Comparison of ENCODE assay signal across 15 cellular contexts in genomic region chr16:84689126-84689525, GRCh38. TPM values are rescaled to one million over a fixed set of nuclear protein-coding genes. Genes with fewer than 3 reads are reported as not detected.
DNase-seq lines count a peak whose midpoint lies in the region; ATAC-seq, FAIRE-seq and TF ChIP-seq lines count a peak whose summit lies in the region.
"Had no signal": no experiment of that assay in that cellular context is flagged by ENCODE, and none has a peak within 500 bp of the region (broad histone marks: within the 10 kb centered on the region; RNA-seq: fewer than 3 reads in every experiment).

No MANE protein-coding gene starts in this region.

- peak; percentile 97 for DNase-seq in EL
- peak; percentile 65 for DNase-seq in RCC 7860 (ENCODE audit: low spot score)
- DNase-seq in epithelial cell of esophagus (ENCODE audit: low read depth): peak; percentile 77
- no peak for DNase-seq in progenitor cell of endocrine pancreas (ENCODE audit: low spot score, unreplicated experiment)
- no peak for DNase-seq in SIG-M5 (lab: John Stamatoyannopoulos, UW)
- DNase-seq in ascending aorta (ENCODE audit: low spot score in 2 of 2): no peak
- no peak for DNase-seq in mucosa of descending colon
- DNase-seq: activated CD4-positive, CD25-positive, alpha-beta regulatory T cell treated with anti-CD3 and anti-CD28 coated beads, Interleukin-2, amount 50 U/mL, for 72 hours; cortex of kidney; DMS53; hypothalamus; NCI-H2107; Right ventricle myocardium superior; upper lobe of left lung had no signal

- no peak for TF ChIP-seq CTCF in epithelial cell of esophagus (IDR thresholded peaks at IDR 0.05; ENCODE audit: insufficient read depth, low read depth, low read length, missing control alignments)
- TF ChIP-seq CTCF in progenitor cell of endocrine pancreas (IDR thresholded peaks at IDR 0.05; ENCODE audit: unreplicated experiment): no peak
- no peak for TF ChIP-seq CTCF in ascending aorta (IDR thresholded peaks at IDR 0.05)
- TF ChIP-seq CTCF in mucosa of descending colon (IDR thresholded peaks at IDR 0.05): no peak

- no peaks in the 10 kb centered on the region for H3K9me3 Mint-ChIP-seq in progenitor cell of endocrine pancreas (ENCODE audit: low read depth)

- peaks cover 15% of the 10 kb centered on the region for H3K4me1 Mint-ChIP-seq in progenitor cell of endocrine pancreas (ENCODE audit: low read depth)

- H3K4me3 Mint-ChIP-seq in progenitor cell of endocrine pancreas (ENCODE audit: low read depth): no peak overlapping the region

- H3K4me1 ChIP-seq in ascending aorta (no peaks in the 10 kb centered on the region), mucosa of descending colon (ENCODE audit: low read depth) (no peaks in the 10 kb centered on the region)
- H3K4me1 ChIP-seq: upper lobe of left lung had no signal

- H3K36me3 ChIP-seq in ascending aorta: no peaks in the 10 kb centered on the region
- H3K36me3 ChIP-seq in mucosa of descending colon (ENCODE audit: low read depth): no peaks in the 10 kb centered on the region
- H3K36me3 ChIP-seq: upper lobe of left lung had no signal

- ATAC-seq in GM19023 (IDR thresholded peaks at IDR 0.05; ENCODE audit: unreplicated experiment) (no peak), mucosa of descending colon (no peak)

- H3K27me3 ChIP-seq in ascending aorta: no peaks in the 10 kb centered on the region
- H3K27me3 ChIP-seq: upper lobe of left lung had no signal

- FAIRE-seq in RCC 7860 (lab: Jason Lieb, UNC): no peak

- no peaks in the 10 kb centered on the region for H3K36me3 Mint-ChIP-seq in progenitor cell of endocrine pancreas (ENCODE audit: insufficient read depth)

- no peak overlapping the region for H3K4me3 ChIP-seq in epithelial cell of esophagus (ENCODE audit: low read length)
- H3K4me3 ChIP-seq in ascending aorta: no peak overlapping the region
- no peak overlapping the region for H3K4me3 ChIP-seq in mucosa of descending colon
- H3K4me3 ChIP-seq: upper lobe of left lung had no signal

- intact Hi-C loops in ascending aorta (cut with DNase I) (no loop called here), mucosa of descending colon (cut with DNase I, micrococcal nuclease) (no loop called here)

- no peak overlapping the region for H3K27ac ChIP-seq in ascending aorta
- H3K27ac ChIP-seq: upper lobe of left lung had no signal

- H3K27me3 Mint-ChIP-seq in progenitor cell of endocrine pancreas: peaks cover 10% of the 10 kb centered on the region

- peak overlapping the region; percentile 4 for H3K27ac Mint-ChIP-seq in progenitor cell of endocrine pancreas

- H3K9me3 ChIP-seq in ascending aorta (no peaks in the 10 kb centered on the region), mucosa of descending colon (no peaks in the 10 kb centered on the region)
- H3K9me3 ChIP-seq: upper lobe of left lung had no signal

RNA-seq across cellular contexts. Expression of gene USP10, which starts 10.7 kb away (rescaled TPM):
- total RNA-seq in progenitor cell of endocrine pancreas: 124 and 139 TPM in 2 replicates
- total RNA-seq in ascending aorta: 27.8 TPM
- 10 to 100 TPM; 65.1 to 76.9 (median 72.4) TPM for total RNA-seq in mucosa of descending colon

RNA-seq across cellular contexts. Expression of gene KLHL36, which starts 40.8 kb away (rescaled TPM):
- total RNA-seq in progenitor cell of endocrine pancreas (43.2 and 46.7 TPM in 2 replicates), ascending aorta (65.1 TPM), mucosa of descending colon (10 to 100 TPM; 47.5 to 60.3 (median 59.2) TPM)

Comparison
In these comparisons a context has a peak if more than half of its experiments do, and no peak if none do; other contexts are left out.
1. DNase-seq: peak in EL (single experiment), RCC 7860 (single experiment) and epithelial cell of esophagus (single experiment); none in progenitor cell of endocrine pancreas (single experiment), SIG-M5 (single experiment), ascending aorta (0 of 2) and mucosa of descending colon (0 of 3).